In the genomic region with DNA sequence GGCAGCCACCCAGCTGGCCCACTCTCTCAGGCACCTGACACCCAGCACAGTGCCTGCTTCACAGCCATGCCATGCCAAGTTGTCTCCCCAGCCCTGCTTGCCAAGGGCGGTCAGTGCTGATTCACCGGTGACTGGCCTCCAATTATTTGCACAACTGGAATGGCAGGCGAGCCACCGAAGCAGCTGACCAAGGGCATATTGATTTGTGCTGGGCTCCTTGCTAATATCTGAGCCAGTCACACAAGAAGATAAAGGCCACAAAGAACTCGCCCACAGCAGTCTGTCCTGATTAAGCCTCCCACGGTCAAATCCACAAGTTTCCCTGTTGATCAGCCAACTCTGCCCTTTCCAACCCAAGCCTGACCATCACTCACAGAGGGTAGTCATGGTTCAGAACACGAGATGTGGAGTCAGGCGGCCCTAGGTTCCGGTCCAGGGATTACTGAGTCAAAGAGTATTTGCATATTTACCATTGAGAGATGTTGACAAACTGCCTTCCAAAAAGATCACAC, we compare ENCODE assay signal across 1 cellular context.
TF ChIP-seq lines count a peak whose summit lies in the region.

No MANE protein-coding gene starts in this region.

TF ChIP-seq in SK-N-SH, 30 proteins besides CTCF, POLR2A, EP300 and RAD21 (continued from another document):
- TF ChIP-seq PBX3 (IDR thresholded peaks at IDR 0.05) (no peak), FOSL2 (IDR thresholded peaks at IDR 0.05; ENCODE audit: borderline replicate concordance, low read depth) (peak; percentile 78; the same call in 1 of the 2 replicates), YY1 (IDR thresholded peaks at IDR 0.05; ENCODE audit: low read depth) (no peak), SMC3 (IDR thresholded peaks at IDR 0.05; ENCODE audit: low read depth, low read length) (no peak), JUND (IDR thresholded peaks at IDR 0.05) (no peak; the same call in 1 of the 2 replicates), CHD2 (IDR thresholded peaks at IDR 0.05; ENCODE audit: low read length, partially characterized antibody) (no peak), NFIC (IDR thresholded peaks at IDR 0.05; ENCODE audit: borderline replicate concordance) (peak; percentile 65), MAX (IDR thresholded peaks at IDR 0.05; ENCODE audit: low read depth) (0 out of 2 replicates have a peak, but pooled peaks have one; percentile 35), EZH2phosphoT487 (IDR thresholded peaks at IDR 0.05; ENCODE audit: borderline replicate concordance, low read depth) (no peak), TAF1 (IDR thresholded peaks at IDR 0.05; ENCODE audit: borderline replicate concordance, low read depth, low read length) (no peak), NRF1 (IDR thresholded peaks at IDR 0.05; ENCODE audit: low read depth, low read length) (no peak), RFX5 (IDR thresholded peaks at IDR 0.05; ENCODE audit: low read length) (no peak), ZBTB33 (IDR thresholded peaks at IDR 0.05; ENCODE audit: borderline replicate concordance, low read depth) (no peak), USF1 (IDR thresholded peaks at IDR 0.05; ENCODE audit: borderline replicate concordance, low read depth) (no peak)
